Comparison of ENCODE assay signal across 22 cellular contexts in the genomic region with DNA sequence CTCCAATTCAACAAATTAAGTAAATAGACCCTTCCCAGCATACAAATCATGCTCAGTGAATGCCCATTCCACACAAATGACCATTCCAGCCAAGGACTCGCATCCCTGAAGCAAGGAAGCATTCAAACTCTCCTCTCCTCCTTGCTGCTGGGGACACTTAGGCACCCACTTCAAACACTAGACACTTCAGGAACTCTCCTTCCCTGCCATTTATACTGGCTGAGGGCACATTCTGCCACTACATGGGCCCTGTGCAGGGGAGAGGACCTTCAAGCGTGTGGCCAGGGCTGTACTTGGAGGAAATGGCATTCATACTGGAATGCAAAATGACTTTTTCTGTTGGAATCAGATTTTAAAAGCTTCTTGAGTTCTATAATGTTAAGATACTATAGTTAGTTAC. TPM values are rescaled to one million over a fixed set of nuclear protein-coding genes. Genes with fewer than 3 reads are reported as not detected.
"Had no signal": no experiment of that assay in that cellular context is flagged by ENCODE, and none has a peak within 500 bp of the region (broad histone marks: within the 10 kb centered on the region; RNA-seq: fewer than 3 reads in every experiment).

No MANE protein-coding gene starts in this region.

- FAIRE-seq: colon, frontal cortex, kidney, pancreas had no signal

- H3K36me3 ChIP-seq: esophagus squamous epithelium, lower lobe of right lung, pancreas, sigmoid colon, tibial nerve, upper lobe of left lung, uterus had no signal

- H3K4me3 ChIP-seq: esophagus squamous epithelium, hepatocyte, lower lobe of right lung, pancreas, sigmoid colon, testis, tibial nerve, upper lobe of left lung, uterus had no signal

- H3K4me1 ChIP-seq: esophagus squamous epithelium, sigmoid colon, testis, tibial nerve, uterus had no signal

- H3K27me3 ChIP-seq: hepatocyte, pancreas, sigmoid colon, testis, tibial nerve, upper lobe of left lung, uterus had no signal

- H3K27ac ChIP-seq: esophagus squamous epithelium, hepatocyte, lower lobe of right lung, pancreas, sigmoid colon, testis, tibial nerve, upper lobe of left lung, uterus had no signal

- H3K9me3 ChIP-seq: esophagus squamous epithelium, lower lobe of right lung, pancreas, sigmoid colon, testis, tibial nerve, upper lobe of left lung, uterus had no signal

- ATAC-seq: left lobe of liver; natural killer cell; pancreas; stimulated activated memory B cell treated with anti-CD40 and anti-IgM and Interleukin-4, amounts not matched to agents 10 μg/mL and 1 μg/mL and 100 μg/mL, for 72 hours; stimulated activated naive CD8-positive, alpha-beta T cell treated with anti-CD3 and anti-CD28 coated beads, Interleukin-15, Interleukin-2, amounts not matched to agents 100 U/mL and 50 U/mL, for 24 hours had no signal

- DNase-seq: central memory CD4-positive, alpha-beta T cell; effector CD8-positive, alpha-beta T cell; endodermal cell; esophagus squamous epithelium; kidney; lower lobe of right lung; natural killer cell; occipital lobe; pancreas; sigmoid colon; stimulated activated CD4-positive, alpha-beta T cell treated with anti-CD3 and anti-CD28 coated beads, Interleukin-4, amount 100 ng/mL, for 4 hours; stimulated activated naive CD8-positive, alpha-beta T cell treated with anti-CD3 and anti-CD28 coated beads, Interleukin-15, Interleukin-2, amounts not matched to agents 100 U/mL and 50 U/mL, for 24 hours; substantia nigra; testis; upper lobe of left lung; uterus had no signal

RNA-seq across cellular contexts. Expression of a gene that starts 22.3 kb away (rescaled TPM):
- total RNA-seq: natural killer cell had no signal
